Comparison of ENCODE assay signal across 10 cellular contexts in genomic region chr11:68342459-68343158, GRCh38. TPM values are rescaled to one million over a fixed set of nuclear protein-coding genes. Genes with fewer than 3 reads are reported as not detected.
DNase-seq lines count a peak whose midpoint lies in the region; ATAC-seq, FAIRE-seq and TF ChIP-seq lines count a peak whose summit lies in the region.
"Had no signal": no experiment of that assay in that cellular context is flagged by ENCODE, and none has a peak within 500 bp of the region (broad histone marks: within the 10 kb centered on the region; RNA-seq: fewer than 3 reads in every experiment).

No MANE protein-coding gene starts in this region.

- no peak for TF ChIP-seq CTCF in kidney (IDR thresholded peaks at IDR 0.05; ENCODE audit: borderline replicate concordance, extremely low read depth, insufficient read depth)

- H3K9me3 ChIP-seq in HUES48 (ENCODE audit: control insufficient read depth, insufficient read depth, low read length), result no peaks in the 10 kb centered on the region
- no peaks in the 10 kb centered on the region for H3K9me3 ChIP-seq in SK-N-MC (ENCODE audit: low read depth, low read length)
- H3K9me3 ChIP-seq in kidney (ENCODE audit: control insufficient read depth in 1 of 2, low read length in 2 of 2), result no peaks in the 10 kb centered on the region
- peaks cover 0 to 5% (median 4%) of the 10 kb centered on the region in 5 donors for H3K9me3 ChIP-seq in subcutaneous abdominal adipose tissue (ENCODE audit: control insufficient read depth in 5 of 5, low read length in 5 of 5)
- H3K9me3 ChIP-seq: gastrocnemius medialis had no signal

- DNase-seq in SK-N-MC (ENCODE audit: low read depth, low spot score) (peak; percentile 39), kidney (no peak), head of caudate nucleus (no peak), NCI-H1105 (lab: John Stamatoyannopoulos, UW) (no peak)
- DNase-seq: activated B cell treated with CpG ODN at 0.5 μM for 24 hours, gastrocnemius medialis, substantia nigra had no signal

- H3K36me3 ChIP-seq in HUES48 (ENCODE audit: control insufficient read depth, insufficient read depth, low read length) (no peaks in the 10 kb centered on the region), SK-N-MC (ENCODE audit: insufficient read depth, low read length) (peaks cover 4% of the 10 kb centered on the region; the same call in 1 of the 2 replicates), kidney (ENCODE audit: control insufficient read depth in 1 of 2, insufficient read depth in 2 of 2, low read length in 2 of 2) (no peaks in the 10 kb centered on the region), subcutaneous abdominal adipose tissue (ENCODE audit: control insufficient read depth in 5 of 5, insufficient read depth in 5 of 5, low read length in 5 of 5) (peaks cover 0 to 5% (median 0%) of the 10 kb centered on the region in 5 donors)
- H3K36me3 ChIP-seq: gastrocnemius medialis had no signal

- no peak for ATAC-seq in GM18520 (IDR thresholded peaks at IDR 0.05; ENCODE audit: unreplicated experiment)
- ATAC-seq: gastrocnemius medialis had no signal

- intact Hi-C loops in kidney (cut with DNase I) (no loop called here), head of caudate nucleus (cut with DNase I) (no loop called here)

- H3K27ac ChIP-seq in HUES48 (ENCODE audit: low read depth, low read length), result peak overlapping the region; percentile 86
- peak overlapping the region; percentile 76 for H3K27ac ChIP-seq in SK-N-MC
- H3K27ac ChIP-seq in kidney (ENCODE audit: low read depth in 2 of 2, low read length in 2 of 2), result peak overlapping the region; percentile 67 to 78
- H3K27ac ChIP-seq in subcutaneous abdominal adipose tissue (ENCODE audit: low read depth, low read length), result peak overlapping the region; percentile 42
- H3K27ac ChIP-seq: gastrocnemius medialis had no signal

- H3K4me3 ChIP-seq in HUES48 (ENCODE audit: low read depth, low read length) (no peak overlapping the region), SK-N-MC (peak overlapping the region; percentile 70), kidney (ENCODE audit: low read length in 2 of 2) (no peak overlapping the region), subcutaneous abdominal adipose tissue (ENCODE audit: low read depth in 1 of 5, low read length in 5 of 5) (no peak overlapping the region)
- H3K4me3 ChIP-seq: gastrocnemius medialis had no signal

- no peak for FAIRE-seq in kidney (lab: Jason Lieb, UNC)

- H3K9ac ChIP-seq in HUES48 (ENCODE audit: low read depth, low read length) (no peak overlapping the region), SK-N-MC (ENCODE audit: insufficient read length) (peak overlapping the region; percentile 43), kidney (ENCODE audit: low read length in 2 of 2) (no peak overlapping the region), subcutaneous abdominal adipose tissue (ENCODE audit: low read length in 5 of 5) (peak overlapping the region in 2 of 5 donors; percentile 3 to 35)

- peaks cover 27% of the 10 kb centered on the region for H3K4me1 ChIP-seq in HUES48 (ENCODE audit: control insufficient read depth, insufficient read depth, low read length)
- peaks cover 20 to 27% of the 10 kb centered on the region in 2 donors for H3K4me1 ChIP-seq in kidney (ENCODE audit: control insufficient read depth in 1 of 2, insufficient read depth in 1 of 2, low read depth in 1 of 2, low read length in 2 of 2)
- peaks cover 20 to 83% (median 61%) of the 10 kb centered on the region in 5 donors for H3K4me1 ChIP-seq in subcutaneous abdominal adipose tissue (ENCODE audit: control insufficient read depth in 5 of 5, insufficient read depth in 5 of 5, low read length in 5 of 5)

- H3K27me3 ChIP-seq in HUES48 (ENCODE audit: control insufficient read depth, insufficient read depth, low read length), result no peaks in the 10 kb centered on the region
- H3K27me3 ChIP-seq in subcutaneous abdominal adipose tissue (ENCODE audit: control insufficient read depth in 5 of 5, insufficient read depth in 4 of 5, low read length in 5 of 5), result no peaks in the 10 kb centered on the region
- H3K27me3 ChIP-seq: gastrocnemius medialis had no signal

RNA-seq across cellular contexts. Expression of gene LRP5, which starts 30.2 kb away (rescaled TPM):
- total RNA-seq in kidney, result 71.3 TPM
- 55.4 TPM for polyA plus RNA-seq in kidney (ENCODE audit: insufficient read depth, low read depth, low replicate concordance)
